26 cellular contexts compared by ENCODE assay signal in genomic region chr6:93366506-93366905, GRCh38. TPM values are rescaled to one million over a fixed set of nuclear protein-coding genes. Genes with fewer than 3 reads are reported as not detected.
A peak's percentile ranks its signal among the peaks of the same experiment; 100 is the strongest.
DNase-seq lines count a peak whose midpoint lies in the region; ATAC-seq, FAIRE-seq and TF ChIP-seq lines count a peak whose summit lies in the region.
"Had no signal": no experiment of that assay in that cellular context is flagged by ENCODE, and none has a peak within 500 bp of the region (broad histone marks: within the 10 kb centered on the region; RNA-seq: fewer than 3 reads in every experiment).

No MANE protein-coding gene starts in this region.

- H3K9ac ChIP-seq in mesenchymal stem cell (ENCODE audit: low read length): no peak overlapping the region
- H3K9ac ChIP-seq: BLaER1 treated with 17β-estradiol and CSF1 and Interleukin-3, amounts not matched to agents 10 nM and 100 nM had no signal

- H3K27me3 ChIP-seq in cardiac muscle cell (no peaks in the 10 kb centered on the region), mesenchymal stem cell (ENCODE audit: control insufficient read depth in 1 of 2, insufficient read depth in 1 of 2, low read length in 2 of 2) (no peaks in the 10 kb centered on the region), pancreas (no peaks in the 10 kb centered on the region)
- H3K27me3 ChIP-seq: BLaER1 treated with 17β-estradiol and CSF1 and Interleukin-3, amounts not matched to agents 10 nM and 100 nM; SJSA1 had no signal

- ATAC-seq in Right ventricle myocardium inferior (no peak), pancreas (no peak), GM18870 (IDR thresholded peaks at IDR 0.05; ENCODE audit: unreplicated experiment) (no peak)
- ATAC-seq: A549, HCT116, T-cell had no signal

- intact Hi-C loops in Right ventricle myocardium inferior (cut with DNase I) (no loop called here), pancreas (cut with DNase I) (no loop called here)

- H4K8ac ChIP-seq in mesenchymal stem cell (ENCODE audit: low read length): peak overlapping the region; percentile 15

- H2BK15ac ChIP-seq in mesenchymal stem cell (ENCODE audit: low read depth, poor library complexity, severe bottlenecking): no peak overlapping the region

- peaks cover 2% of the 10 kb centered on the region for H3K79me1 ChIP-seq in mesenchymal stem cell (replicated peaks; ENCODE audit: low read length, poor library complexity, severe bottlenecking)

- H3K27ac ChIP-seq in cardiac muscle cell (peak overlapping the region; percentile 11), mesenchymal stem cell (ENCODE audit: low read length, poor library complexity, severe bottlenecking) (no peak overlapping the region), pancreas (no peak overlapping the region)
- H3K27ac ChIP-seq: A549; BLaER1 treated with 17β-estradiol and CSF1 and Interleukin-3, amounts not matched to agents 10 nM and 100 nM; PC-9; SJSA1 had no signal

- H2BK12ac ChIP-seq in mesenchymal stem cell (ENCODE audit: low read length in 2 of 2): no peak overlapping the region

- no peak overlapping the region for H3K4ac ChIP-seq in mesenchymal stem cell (ENCODE audit: low read depth in 1 of 2, low read length in 2 of 2)

- peaks cover 5% of the 10 kb centered on the region for H3K4me1 ChIP-seq in cardiac muscle cell (ENCODE audit: low read depth)
- peaks cover 2% of the 10 kb centered on the region for H3K4me1 ChIP-seq in mesenchymal stem cell (ENCODE audit: control insufficient read depth, insufficient read depth, low read depth, low read length)
- H3K4me1 ChIP-seq in pancreas: no peaks in the 10 kb centered on the region
- H3K4me1 ChIP-seq: A549; BLaER1 treated with 17β-estradiol and CSF1 and Interleukin-3, amounts not matched to agents 10 nM and 100 nM; SJSA1 had no signal

- H2AK5ac ChIP-seq in mesenchymal stem cell (ENCODE audit: low read length, severe bottlenecking): no peak overlapping the region

- H3K4me3 ChIP-seq in cardiac muscle cell (no peak overlapping the region), mesenchymal stem cell (ENCODE audit: insufficient read depth in 1 of 2, low read depth in 1 of 2, low read length in 2 of 2) (no peak overlapping the region), pancreas (no peak overlapping the region)
- H3K4me3 ChIP-seq: A549; BLaER1 treated with 17β-estradiol and CSF1 and Interleukin-3, amounts not matched to agents 10 nM and 100 nM; PC-9; SJSA1 had no signal

- H3K4me2 ChIP-seq in mesenchymal stem cell (ENCODE audit: low read length, poor library complexity, severe bottlenecking): peak overlapping the region; percentile 22
- H3K4me2 ChIP-seq: A549; BLaER1 treated with 17β-estradiol and CSF1 and Interleukin-3, amounts not matched to agents 10 nM and 100 nM; PC-9 had no signal

- H2BK120ac ChIP-seq in mesenchymal stem cell (ENCODE audit: low read depth, low read length): no peak overlapping the region

- WGBS in mesenchymal stem cell: 94% methylated on average over 6 of the region's 7 CpGs
- WGBS in pancreas, 2 donors: 80 to 89% methylated on average over 7 of the region's 7 CpGs

- H3K36me3 ChIP-seq in cardiac muscle cell (no peaks in the 10 kb centered on the region), mesenchymal stem cell (ENCODE audit: control insufficient read depth in 1 of 2, insufficient read depth in 2 of 2, low read depth in 1 of 2, low read length in 2 of 2) (peaks cover 0 to 6% of the 10 kb centered on the region in 2 experiments), pancreas (no peaks in the 10 kb centered on the region)
- H3K36me3 ChIP-seq: BLaER1 treated with 17β-estradiol and CSF1 and Interleukin-3, amounts not matched to agents 10 nM and 100 nM; SJSA1 had no signal

- no peak for TF ChIP-seq CTCF in cardiac muscle cell (IDR thresholded peaks at IDR 0.05; ENCODE audit: low read depth, low read length)
- TF ChIP-seq CTCF in pancreas (IDR thresholded peaks at IDR 0.05): no peak

- H3K9me3 ChIP-seq in cardiac muscle cell (ENCODE audit: low read depth) (no peaks in the 10 kb centered on the region), mesenchymal stem cell (ENCODE audit: control insufficient read depth, low read length) (no peaks in the 10 kb centered on the region), pancreas (no peaks in the 10 kb centered on the region)
- H3K9me3 ChIP-seq: A549; BLaER1 treated with 17β-estradiol and CSF1 and Interleukin-3, amounts not matched to agents 10 nM and 100 nM; SJSA1 had no signal

- no peak overlapping the region for H2AFZ ChIP-seq in mesenchymal stem cell (ENCODE audit: low read depth, low read length)
- H2AFZ ChIP-seq: PC-9 had no signal

- H4K91ac ChIP-seq in mesenchymal stem cell (ENCODE audit: low read length): no peak overlapping the region

- no peak for FAIRE-seq in pancreas (lab: Jason Lieb, UNC)
- FAIRE-seq: A549, D721Med had no signal

- H3K14ac ChIP-seq in mesenchymal stem cell (ENCODE audit: low read length in 2 of 2): no peak overlapping the region

- H3K23ac ChIP-seq in mesenchymal stem cell (ENCODE audit: low read length in 2 of 2): no peak overlapping the region

- H2BK5ac ChIP-seq in mesenchymal stem cell (ENCODE audit: low read depth, low read length, poor library complexity, severe bottlenecking): peak overlapping the region; percentile 31

- DNase-seq in cardiac muscle cell (ENCODE audit: low read depth in 1 of 2, low spot score in 1 of 2) (no peak), Right ventricle myocardium inferior (ENCODE audit: missing footprints) (no peak), NCI-H510A (lab: John Stamatoyannopoulos, UW) (peak; percentile 9), mesenchymal stem cell (no peak), pancreas (no peak)
- DNase-seq in activated CD4-positive, alpha-beta T cell treated with anti-CD3 and anti-CD28 coated beads for 48 hours: no peak
- DNase-seq: AML-193; CD4-positive, alpha-beta T cell; DMS79 treated with DMSO at 0.1 percent for 48 hours; IMR-90; KG1; MM.1S; NCI-H2107; NCI-H446 treated with DMSO at 0.1 percent for 48 hours; NCI-H82; NK-92 treated with Interleukin-12 subunit alpha and Interleukin-12 subunit beta, amount 100 ng/mL, for 24 hours; PC-9; Right ventricle myocardium superior; T-cell had no signal

- H3K18ac ChIP-seq in mesenchymal stem cell (ENCODE audit: low read depth in 1 of 2, low read length in 2 of 2): no peak overlapping the region

RNA-seq across cellular contexts. Expression of gene EPHA7, which starts 52.9 kb away (rescaled TPM):
- total RNA-seq in cardiac muscle cell: 52.6 and 59.0 TPM in 2 replicates
- polyA plus RNA-seq in cardiac muscle cell: 35.8 and 39.5 TPM in 2 replicates
- total RNA-seq in Right ventricle myocardium inferior: 1.3 TPM
- 2.3 TPM for polyA plus RNA-seq in mesenchymal stem cell (2013, experiment 1 of 2)
- polyA plus RNA-seq in mesenchymal stem cell (2013, experiment 2 of 2): 2.2 TPM
- total RNA-seq in pancreas: under 1 TPM in 5 of 6 donors, not detected in 1; 0.08 to 0.16 (median 0.09) TPM
- under 1 TPM; 0.07 to 0.15 TPM for polyA plus RNA-seq in pancreas
- total RNA-seq: CD4-positive, alpha-beta T cell; IMR-90; RPMI7951; SJSA1 had no signal
- polyA plus RNA-seq: IMR-90 had no signal

Comparison
In these comparisons a context has a peak if more than half of its experiments do, and no peak if none do; other contexts are left out.
1. RNA of gene EPHA7, which starts 52.9 kb away (total RNA-seq): 52.6 to 59.0 TPM in cardiac muscle cell; 1.3 TPM in Right ventricle myocardium inferior (single experiment) and 0.08 to 0.16 TPM in pancreas; every median in the first group is over 10 times any median in the second.